8 cellular contexts compared by ENCODE assay signal in genomic region chr6:26401389-26401986, GRCh38. TPM values are rescaled to one million over a fixed set of nuclear protein-coding genes. Genes with fewer than 3 reads are reported as not detected.
DNase-seq lines count a peak whose midpoint lies in the region; ATAC-seq, FAIRE-seq and TF ChIP-seq lines count a peak whose summit lies in the region.

No MANE protein-coding gene starts in this region.

- peak overlapping the region; percentile 94 for H2AFZ ChIP-seq in keratinocyte (ENCODE audit: control insufficient read depth, low read length)

- CTCF ChIA-PET in activated CD4-positive, alpha-beta T cell treated with anti-CD3 and anti-CD28 coated beads for 36 hours (lab: Charles Lee) = no interaction called here

- H3K4me1 Mint-ChIP-seq in activated CD4-positive, alpha-beta T cell treated with anti-CD3 and anti-CD28 coated beads for 36 hours = peaks cover 42% of the 10 kb centered on the region
- peaks cover 50% of the 10 kb centered on the region for H3K4me1 Mint-ChIP-seq in activated T-helper 1 cell treated with anti-CD3 and anti-CD28 coated beads, Interleukin-12 subunit alpha, Interleukin-12 subunit beta, Interleukin-2, Interleukin-4 antibody, amounts not matched to agents 30 ng/mL and 10 ng/mL and 1 ng/mL, durations not matched to agents 14 hours and 24 hours and 36 hours (ENCODE audit: low read depth)

- H3K4me3 Mint-ChIP-seq in activated CD4-positive, alpha-beta T cell treated with anti-CD3 and anti-CD28 coated beads for 36 hours = peak overlapping the region; percentile 99
- peak overlapping the region; percentile 94 for H3K4me3 Mint-ChIP-seq in activated T-helper 1 cell treated with anti-CD3 and anti-CD28 coated beads, Interleukin-12 subunit alpha, Interleukin-12 subunit beta, Interleukin-2, Interleukin-4 antibody, amounts not matched to agents 30 ng/mL and 10 ng/mL and 1 ng/mL, durations not matched to agents 14 hours and 24 hours and 36 hours

- peak overlapping the region; percentile 97 for H3K27ac Mint-ChIP-seq in activated CD4-positive, alpha-beta T cell treated with anti-CD3 and anti-CD28 coated beads for 36 hours
- H3K27ac Mint-ChIP-seq in activated T-helper 1 cell treated with anti-CD3 and anti-CD28 coated beads, Interleukin-12 subunit alpha, Interleukin-12 subunit beta, Interleukin-2, Interleukin-4 antibody, amounts not matched to agents 30 ng/mL and 10 ng/mL and 1 ng/mL, durations not matched to agents 14 hours and 24 hours and 36 hours = peak overlapping the region; percentile 97

- H3K4me2 ChIP-seq in keratinocyte (ENCODE audit: control insufficient read depth, extremely low read depth, insufficient read depth, low read depth, low read length) = peak overlapping the region; percentile 66

- H3K4me1 ChIP-seq in keratinocyte (ENCODE audit: control insufficient read depth, extremely low read depth, insufficient read depth, low read length) (no peaks in the 10 kb centered on the region), thoracic aorta (ENCODE audit: control insufficient read depth in 1 of 2, low read depth in 2 of 2) (peaks cover 0 to 13% of the 10 kb centered on the region in 2 donors)

- no peaks in the 10 kb centered on the region for H4K20me1 ChIP-seq in keratinocyte (ENCODE audit: control insufficient read depth, extremely low read depth, insufficient read depth, low read length)

- H3K27me3 ChIP-seq in keratinocyte (ENCODE audit: control insufficient read depth, extremely low read depth, insufficient read depth, low read length) = no peaks in the 10 kb centered on the region
- H3K27me3 ChIP-seq in thoracic aorta (replicated peaks; ENCODE audit: insufficient read depth) = no peaks in the 10 kb centered on the region

- peak overlapping the region; percentile 83 for H3K27ac ChIP-seq in keratinocyte (ENCODE audit: control insufficient read depth, insufficient read depth, low read length)
- peak overlapping the region; percentile 1 to 55 for H3K27ac ChIP-seq in thoracic aorta

- no peak for DNase-seq in activated CD4-positive, alpha-beta T cell treated with anti-CD3 and anti-CD28 coated beads for 36 hours
- DNase-seq in activated CD4-positive, alpha-beta T cell treated with anti-CD3 and anti-CD28 coated beads, Interleukin-2, amount 50 U/mL, for 1 hour = no peak
- no peak for DNase-seq in activated T-helper 1 cell treated with anti-CD3 and anti-CD28 coated beads, Interleukin-12 subunit alpha, Interleukin-12 subunit beta, Interleukin-2, Interleukin-4 antibody, amounts not matched to agents 30 ng/mL and 10 ng/mL and 1 ng/mL, durations not matched to agents 14 hours and 24 hours and 36 hours (ENCODE audit: low spot score)
- DNase-seq in keratinocyte (ENCODE audit: low read depth, low spot score) (no peak), thoracic aorta (ENCODE audit: low spot score) (no peak), iPS-NIHi7 (ENCODE audit: extremely low spot score) (no peak), COLO829 (ENCODE audit: low spot score) (no peak)

- intact Hi-C loops in activated CD4-positive, alpha-beta T cell treated with anti-CD3 and anti-CD28 coated beads for 36 hours (cut with DNase I, micrococcal nuclease) = loop anchor here in 1 of 2 experiments (5.0 kb wide), 1 partner anchor 34 kb away; the partner anchor contains the start of gene BTN3A2
- intact Hi-C loops in activated T-helper 1 cell treated with anti-CD3 and anti-CD28 coated beads, Interleukin-12 subunit alpha, Interleukin-12 subunit beta, Interleukin-2, Interleukin-4 antibody, amounts not matched to agents 30 ng/mL and 10 ng/mL and 1 ng/mL, durations not matched to agents 14 hours and 24 hours and 36 hours (cut with micrococcal nuclease) = loop anchor here (5.0 kb wide), 2 partner anchors 56 to 129 kb away; partner anchors contain the start of gene BTN2A1

- no peak for TF ChIP-seq CTCF in keratinocyte (optimal IDR thresholded peaks at IDR 0.05 in 1 of 3, IDR thresholded peaks at IDR 0.05 in 1 of 3, conservative IDR thresholded peaks at IDR 0.05 in 1 of 3; ENCODE audit: extremely low read depth in 1 of 3, insufficient read depth in 2 of 3, low read length in 3 of 3)
- TF ChIP-seq CTCF in thoracic aorta (IDR thresholded peaks at IDR 0.05) = no peak

- POLR2A ChIA-PET in activated CD4-positive, alpha-beta T cell treated with anti-CD3 and anti-CD28 coated beads for 36 hours (lab: Charles Lee) = no interaction called here

- H3K36me3 Mint-ChIP-seq in activated CD4-positive, alpha-beta T cell treated with anti-CD3 and anti-CD28 coated beads for 36 hours (ENCODE audit: low read depth) = peaks cover 15% of the 10 kb centered on the region
- peaks cover 22% of the 10 kb centered on the region for H3K36me3 Mint-ChIP-seq in activated T-helper 1 cell treated with anti-CD3 and anti-CD28 coated beads, Interleukin-12 subunit alpha, Interleukin-12 subunit beta, Interleukin-2, Interleukin-4 antibody, amounts not matched to agents 30 ng/mL and 10 ng/mL and 1 ng/mL, durations not matched to agents 14 hours and 24 hours and 36 hours (ENCODE audit: low read depth)

- no peaks in the 10 kb centered on the region for H3K27me3 Mint-ChIP-seq in activated CD4-positive, alpha-beta T cell treated with anti-CD3 and anti-CD28 coated beads for 36 hours
- H3K27me3 Mint-ChIP-seq in activated T-helper 1 cell treated with anti-CD3 and anti-CD28 coated beads, Interleukin-12 subunit alpha, Interleukin-12 subunit beta, Interleukin-2, Interleukin-4 antibody, amounts not matched to agents 30 ng/mL and 10 ng/mL and 1 ng/mL, durations not matched to agents 14 hours and 24 hours and 36 hours (ENCODE audit: insufficient read depth) = no peaks in the 10 kb centered on the region

- FAIRE-seq in keratinocyte (lab: Jason Lieb, UNC) = no peak

- dilution Hi-C loops in keratinocyte (cut with MboI; ENCODE audit: extremely low pct_ligation_motif_present, low sequenced_read_pairs) = no loop called here

- peak; percentile 15 for ATAC-seq in activated CD4-positive, alpha-beta T cell treated with anti-CD3 and anti-CD28 coated beads for 36 hours
- no peak for ATAC-seq in thoracic aorta (ENCODE audit: insufficient number of reproducible peaks, low FRiP score, low read depth)
- ATAC-seq in HG03520 (IDR thresholded peaks at IDR 0.05; ENCODE audit: unreplicated experiment) = no peak

- no peaks in the 10 kb centered on the region for H3K79me2 ChIP-seq in keratinocyte (ENCODE audit: control insufficient read depth, insufficient read depth, low read length)

- no peaks in the 10 kb centered on the region for H3K36me3 ChIP-seq in keratinocyte (ENCODE audit: control insufficient read depth in 2 of 2, extremely low read depth in 1 of 2, insufficient read depth in 2 of 2, low read length in 2 of 2)
- no peaks in the 10 kb centered on the region for H3K36me3 ChIP-seq in thoracic aorta

- peak overlapping the region; percentile 88 for H3K9ac ChIP-seq in keratinocyte (ENCODE audit: control insufficient read depth, extremely low read depth, insufficient read depth, low read length)

- H3K4me3 ChIP-seq in keratinocyte (ENCODE audit: control insufficient read depth in 2 of 3, extremely low read depth in 1 of 3, insufficient read depth in 2 of 3, low read depth in 1 of 3, low read length in 3 of 3) = peak overlapping the region in 2 of 3 experiments; percentile 89 to 91
- H3K4me3 ChIP-seq in thoracic aorta = peak overlapping the region; percentile 75

- H3K9me3 ChIP-seq in keratinocyte (ENCODE audit: control insufficient read depth, low read depth, low read length) = no peaks in the 10 kb centered on the region
- no peaks in the 10 kb centered on the region for H3K9me3 ChIP-seq in thoracic aorta

- H3K9me3 Mint-ChIP-seq in activated CD4-positive, alpha-beta T cell treated with anti-CD3 and anti-CD28 coated beads for 36 hours (ENCODE audit: low read depth) = no peaks in the 10 kb centered on the region
- H3K9me3 Mint-ChIP-seq in activated T-helper 1 cell treated with anti-CD3 and anti-CD28 coated beads, Interleukin-12 subunit alpha, Interleukin-12 subunit beta, Interleukin-2, Interleukin-4 antibody, amounts not matched to agents 30 ng/mL and 10 ng/mL and 1 ng/mL, durations not matched to agents 14 hours and 24 hours and 36 hours = no peaks in the 10 kb centered on the region

- H3K9me1 ChIP-seq in keratinocyte (ENCODE audit: control insufficient read depth, extremely low read depth, insufficient read depth, low read length) = no peaks in the 10 kb centered on the region

RNA-seq across cellular contexts. Expression of gene BTN3A1, which starts 0.6 kb away (rescaled TPM):
- total RNA-seq in activated CD4-positive, alpha-beta T cell treated with anti-CD3 and anti-CD28 coated beads for 36 hours = 10 to 100 TPM; 31.4 to 33.2 TPM
- 28.2 and 30.6 TPM in 2 replicates for total RNA-seq in activated T-helper 1 cell treated with anti-CD3 and anti-CD28 coated beads, Interleukin-12 subunit alpha, Interleukin-12 subunit beta, Interleukin-2, Interleukin-4 antibody, amounts not matched to agents 30 ng/mL and 10 ng/mL and 1 ng/mL, durations not matched to agents 14 hours and 24 hours and 36 hours
- polyA plus RNA-seq in keratinocyte = 6.1 to 8.6 TPM (median 6.9 TPM) in 3 replicates
- 1.4 TPM for polyA plus RNA-seq in keratinocyte (2011; ENCODE audit: low read depth)
- polyA plus RNA-seq in keratinocyte (2011; cell fraction: cytosol; rRNA removed) = 3.1 and 4.1 TPM in 2 replicates
- 16.3 and 18.0 TPM in 2 replicates for polyA plus RNA-seq in keratinocyte (2011; cell fraction: nucleus; rRNA removed)
- polyA plus RNA-seq in keratinocyte (2012; ENCODE audit: low replicate concordance) = 1.8 and 3.2 TPM in 2 replicates
- 7.7 to 11.6 TPM (median 10.9 TPM) in 3 replicates for polyA minus RNA-seq in keratinocyte
- 3.5 TPM for polyA minus RNA-seq in keratinocyte (2011; cell fraction: cytosol; rRNA and poly(A)+ RNA removed)
- polyA minus RNA-seq in keratinocyte (2011; cell fraction: nucleus; rRNA and poly(A)+ RNA removed) = 4.5 and 11.0 TPM in 2 replicates
- total RNA-seq in thoracic aorta = 10 to 100 TPM; 11.9 to 13.5 TPM

RNA-seq across cellular contexts. Expression of gene BTN2A2, which starts 18.6 kb away (rescaled TPM):
- total RNA-seq in activated CD4-positive, alpha-beta T cell treated with anti-CD3 and anti-CD28 coated beads for 36 hours = 10 to 100 TPM; 13.6 to 14.7 TPM
- 21.7 and 25.4 TPM in 2 replicates for total RNA-seq in activated T-helper 1 cell treated with anti-CD3 and anti-CD28 coated beads, Interleukin-12 subunit alpha, Interleukin-12 subunit beta, Interleukin-2, Interleukin-4 antibody, amounts not matched to agents 30 ng/mL and 10 ng/mL and 1 ng/mL, durations not matched to agents 14 hours and 24 hours and 36 hours
- polyA plus RNA-seq in keratinocyte = 5.0 to 8.3 TPM (median 6.1 TPM) in 3 replicates
- polyA plus RNA-seq in keratinocyte (2011; ENCODE audit: low read depth) = 1.9 TPM
- 3.2 and 4.5 TPM in 2 replicates for polyA plus RNA-seq in keratinocyte (2011; cell fraction: cytosol; rRNA removed)
- polyA plus RNA-seq in keratinocyte (2011; cell fraction: nucleus; rRNA removed) = 20.0 and 21.0 TPM in 2 replicates
- polyA plus RNA-seq in keratinocyte (2012; ENCODE audit: low replicate concordance) = 5.0 and 5.7 TPM in 2 replicates
- 7.2 to 8.3 TPM (median 7.9 TPM) in 3 replicates for polyA minus RNA-seq in keratinocyte
- 2.3 TPM for polyA minus RNA-seq in keratinocyte (2011; cell fraction: cytosol; rRNA and poly(A)+ RNA removed)
- 7.7 and 13.3 TPM in 2 replicates for polyA minus RNA-seq in keratinocyte (2011; cell fraction: nucleus; rRNA and poly(A)+ RNA removed)
- 10 to 100 TPM; 18.8 to 26.1 TPM for total RNA-seq in thoracic aorta

RNA-seq across cellular contexts. Expression of gene BTN3A2, which starts 36.5 kb away (rescaled TPM):
- total RNA-seq in activated CD4-positive, alpha-beta T cell treated with anti-CD3 and anti-CD28 coated beads for 36 hours = 10 to 100 TPM; 62.5 to 62.8 TPM
- total RNA-seq in activated T-helper 1 cell treated with anti-CD3 and anti-CD28 coated beads, Interleukin-12 subunit alpha, Interleukin-12 subunit beta, Interleukin-2, Interleukin-4 antibody, amounts not matched to agents 30 ng/mL and 10 ng/mL and 1 ng/mL, durations not matched to agents 14 hours and 24 hours and 36 hours = 45.3 and 51.8 TPM in 2 replicates
- 10.8 to 12.2 TPM (median 11.8 TPM) in 3 replicates for polyA plus RNA-seq in keratinocyte
- 2.0 TPM for polyA plus RNA-seq in keratinocyte (2011; ENCODE audit: low read depth)
- 6.3 and 8.5 TPM in 2 replicates for polyA plus RNA-seq in keratinocyte (2011; cell fraction: cytosol; rRNA removed)
- polyA plus RNA-seq in keratinocyte (2011; cell fraction: nucleus; rRNA removed) = 16.2 and 16.5 TPM in 2 replicates
- 3.1 and 7.2 TPM in 2 replicates for polyA plus RNA-seq in keratinocyte (2012; ENCODE audit: low replicate concordance)
- polyA minus RNA-seq in keratinocyte = 4.9 to 14.4 TPM (median 12.0 TPM) in 3 replicates
- 3.6 TPM for polyA minus RNA-seq in keratinocyte (2011; cell fraction: cytosol; rRNA and poly(A)+ RNA removed)
- 2.3 and 9.9 TPM in 2 replicates for polyA minus RNA-seq in keratinocyte (2011; cell fraction: nucleus; rRNA and poly(A)+ RNA removed)
- 10 to 100 TPM; 11.4 to 21.2 TPM for total RNA-seq in thoracic aorta

RNA-seq across cellular contexts. Expression of gene BTN3A3, which starts 38.8 kb away (rescaled TPM):
- 10 to 100 TPM; 33.3 to 34.1 TPM for total RNA-seq in activated CD4-positive, alpha-beta T cell treated with anti-CD3 and anti-CD28 coated beads for 36 hours
- total RNA-seq in activated T-helper 1 cell treated with anti-CD3 and anti-CD28 coated beads, Interleukin-12 subunit alpha, Interleukin-12 subunit beta, Interleukin-2, Interleukin-4 antibody, amounts not matched to agents 30 ng/mL and 10 ng/mL and 1 ng/mL, durations not matched to agents 14 hours and 24 hours and 36 hours = 30.7 and 32.5 TPM in 2 replicates
- polyA plus RNA-seq in keratinocyte = 7.4 to 10.9 TPM (median 9.8 TPM) in 3 replicates
- 0.94 TPM for polyA plus RNA-seq in keratinocyte (2011; ENCODE audit: low read depth)
- polyA plus RNA-seq in keratinocyte (2011; cell fraction: cytosol; rRNA removed) = 5.5 and 6.1 TPM in 2 replicates
- 22.8 and 24.8 TPM in 2 replicates for polyA plus RNA-seq in keratinocyte (2011; cell fraction: nucleus; rRNA removed)
- 1.3 and 4.6 TPM in 2 replicates for polyA plus RNA-seq in keratinocyte (2012; ENCODE audit: low replicate concordance)
- 1.5 to 15.3 TPM (median 10.1 TPM) in 3 replicates for polyA minus RNA-seq in keratinocyte
- polyA minus RNA-seq in keratinocyte (2011; cell fraction: cytosol; rRNA and poly(A)+ RNA removed) = 4.6 TPM
- 5.9 and 14.5 TPM in 2 replicates for polyA minus RNA-seq in keratinocyte (2011; cell fraction: nucleus; rRNA and poly(A)+ RNA removed)
- 10 to 100 TPM; 24.4 to 27.1 TPM for total RNA-seq in thoracic aorta

RNA-seq across cellular contexts. Expression of gene BTN2A1, which starts 56.3 kb away (rescaled TPM):
- 10 to 100 TPM; 17.3 to 17.5 TPM for total RNA-seq in activated CD4-positive, alpha-beta T cell treated with anti-CD3 and anti-CD28 coated beads for 36 hours
- total RNA-seq in activated T-helper 1 cell treated with anti-CD3 and anti-CD28 coated beads, Interleukin-12 subunit alpha, Interleukin-12 subunit beta, Interleukin-2, Interleukin-4 antibody, amounts not matched to agents 30 ng/mL and 10 ng/mL and 1 ng/mL, durations not matched to agents 14 hours and 24 hours and 36 hours = 19.9 TPM in 2 replicates
- 12.5 to 14.7 TPM (median 13.9 TPM) in 3 replicates for polyA plus RNA-seq in keratinocyte
- polyA plus RNA-seq in keratinocyte (2011; ENCODE audit: low read depth) = 8.2 TPM
- polyA plus RNA-seq in keratinocyte (2011; cell fraction: cytosol; rRNA removed) = 5.1 and 5.6 TPM in 2 replicates
- 36.3 and 39.5 TPM in 2 replicates for polyA plus RNA-seq in keratinocyte (2011; cell fraction: nucleus; rRNA removed)
- 9.0 and 11.2 TPM in 2 replicates for polyA plus RNA-seq in keratinocyte (2012; ENCODE audit: low replicate concordance)
- polyA minus RNA-seq in keratinocyte = 6.4 to 8.5 TPM (median 7.4 TPM) in 3 replicates
- polyA minus RNA-seq in keratinocyte (2011; cell fraction: cytosol; rRNA and poly(A)+ RNA removed) = 2.7 TPM
- 10.4 and 13.5 TPM in 2 replicates for polyA minus RNA-seq in keratinocyte (2011; cell fraction: nucleus; rRNA and poly(A)+ RNA removed)
- 10 to 100 TPM; 22.9 to 24.5 TPM for total RNA-seq in thoracic aorta
